31 cellular contexts compared by ENCODE assay signal in genomic region chr3:113272369-113272748, GRCh38.
"Had no signal": no experiment of that assay in that cellular context is flagged by ENCODE, and none has a peak within 500 bp of the region (broad histone marks: within the 10 kb centered on the region; RNA-seq: fewer than 3 reads in every experiment).

No MANE protein-coding gene starts in this region.

- H3K9me3 ChIP-seq: gastrocnemius medialis, heart left ventricle, mucosa of descending colon, right lobe of liver, suprapubic skin, transverse colon, upper lobe of right lung, vagina had no signal

- H3K4me1 ChIP-seq: parathyroid adenoma, right lobe of liver had no signal

- H3K9me3 Mint-ChIP-seq: mesothelial cell of epicardium; naive B cell; nephron; stimulated activated naive CD8-positive, alpha-beta T cell treated with anti-CD3 and anti-CD28 coated beads, Interleukin-15, amount 100 ng/mL, for 72 hours had no signal

- H3K27ac ChIP-seq: epithelial cell of prostate, gastrocnemius medialis, hepatocyte, parathyroid adenoma, right lobe of liver, suprapubic skin, transverse colon, upper lobe of right lung, vagina had no signal

- H3K27me3 Mint-ChIP-seq: progenitor cell of endocrine pancreas had no signal

- H3K4me3 Mint-ChIP-seq: mesothelial cell of epicardium; naive B cell; nephron; stimulated activated naive CD8-positive, alpha-beta T cell treated with anti-CD3 and anti-CD28 coated beads, Interleukin-15, amount 100 ng/mL, for 72 hours had no signal

- H3K27me3 ChIP-seq: dorsolateral prefrontal cortex, gastrocnemius medialis, heart left ventricle, hepatocyte, right lobe of liver, suprapubic skin, transverse colon, upper lobe of right lung, vagina had no signal

- H3K4me3 ChIP-seq: dorsolateral prefrontal cortex, gastrocnemius medialis, heart left ventricle, hepatocyte, lung, mucosa of descending colon, right lobe of liver, smooth muscle cell, suprapubic skin, transverse colon, upper lobe of right lung, vagina had no signal

- DNase-seq: dorsolateral prefrontal cortex; effector CD4-positive, alpha-beta T cell; foreskin fibroblast; gastrocnemius medialis; heart left ventricle; mesenchymal stem cell; mucosa of descending colon; naive B cell; right lobe of liver; stimulated activated CD4-positive, alpha-beta T cell treated with anti-CD3 and anti-CD28 coated beads, Interleukin-12 subunit alpha, Interleukin-12 subunit beta, amount 100 ng/mL, for 4 hours; stimulated activated CD4-positive, alpha-beta T cell treated with anti-CD3 and anti-CD28 coated beads, Interleukin-1b, Interleukin-23, amount 100 ng/mL, for 48 hours; stimulated activated CD4-positive, alpha-beta T cell treated with anti-CD3 and anti-CD28 coated beads, Interleukin-4, amount 100 ng/mL, for 1 hour; stimulated activated CD8-positive, alpha-beta memory T cell treated with anti-CD3 and anti-CD28 coated beads, Interleukin-4, amount 100 ng/mL, for 48 hours; stimulated activated naive CD4-positive, alpha-beta T cell; stimulated activated naive CD8-positive, alpha-beta T cell treated with anti-CD3 and anti-CD28 coated beads, Interleukin-15, amount 100 ng/mL, for 72 hours; transverse colon; upper lobe of right lung had no signal

- H3K36me3 Mint-ChIP-seq: naive B cell had no signal

- H3K27ac Mint-ChIP-seq: mesothelial cell of epicardium, progenitor cell of endocrine pancreas had no signal

- ATAC-seq: esophagus mucosa; gastrocnemius medialis; heart left ventricle; left lobe of liver; mucosa of descending colon; right lobe of liver; stimulated activated naive CD8-positive, alpha-beta T cell treated with anti-CD3 and anti-CD28 coated beads, Interleukin-15, amount 100 ng/mL, for 72 hours; upper lobe of right lung had no signal

- H3K36me3 ChIP-seq: gastrocnemius medialis, right lobe of liver, transverse colon, upper lobe of right lung had no signal

- FAIRE-seq: colon, kidney had no signal
